ENCODE assay signal across 20 cellular contexts in genomic region chr4:150479665-150480064, GRCh38.
DNase-seq lines count a peak whose midpoint lies in the region; ATAC-seq and TF ChIP-seq lines count a peak whose summit lies in the region.
"Had no signal": no experiment of that assay in that cellular context is flagged by ENCODE, and none has a peak within 500 bp of the region (broad histone marks: within the 10 kb centered on the region; RNA-seq: fewer than 3 reads in every experiment).

No MANE protein-coding gene starts in this region.

- H3K9ac ChIP-seq in IMR-90 (ENCODE audit: low read depth, low read length) = no peak overlapping the region
- no peak overlapping the region for H3K9ac ChIP-seq in mesendoderm (ENCODE audit: low read length)

- WGBS in IMR-90 (ENCODE audit: extremely low coverage in 2 of 2, insufficient read length in 1 of 2), 2 experiments = no CpG with 5 or more reads among the region's 4 CpGs
- no CpG with 5 or more reads among the region's 4 CpGs for WGBS in mesendoderm (ENCODE audit: extremely low coverage, insufficient coverage, low lambda C conversion rate)
- 61% methylated on average over 4 of the region's 4 CpGs for WGBS in esophagus muscularis mucosa

- in situ Hi-C loops in IMR-90 (cut with MboI; ENCODE audit: low sequenced_read_pairs) = no loop called here

- POLR2A ChIA-PET in AG04450 (lab: Yijun Ruan, JAX) (no interaction called here), IMR-90 (lab: Charles Lee; ENCODE audit: unreplicated experiment) (no interaction called here)

- no peak overlapping the region for H4K91ac ChIP-seq in IMR-90 (ENCODE audit: insufficient read depth, low read depth, low read length)

- H3K23ac ChIP-seq in IMR-90 (ENCODE audit: low read depth, low read length) = no peak overlapping the region
- H3K23ac ChIP-seq in mesendoderm (ENCODE audit: low read length) = no peak overlapping the region

- no peak overlapping the region for H2AK5ac ChIP-seq in IMR-90 (ENCODE audit: low read depth, low read length)
- H2AK5ac ChIP-seq in mesendoderm (ENCODE audit: low read length) = no peak overlapping the region

- H3K56ac ChIP-seq in IMR-90 (ENCODE audit: extremely low read depth, insufficient read depth, low read length) = no peak overlapping the region
- no peak overlapping the region for H3K56ac ChIP-seq in mesendoderm (ENCODE audit: low read length)

- H2BK120ac ChIP-seq in IMR-90 (ENCODE audit: low read depth, low read length) (no peak overlapping the region), mesendoderm (ENCODE audit: low read depth, low read length) (no peak overlapping the region)

- no peak overlapping the region for H2BK5ac ChIP-seq in IMR-90 (ENCODE audit: low read depth, low read length, poor library complexity, severe bottlenecking)
- no peak overlapping the region for H2BK5ac ChIP-seq in mesendoderm (ENCODE audit: low read length)

- H4K8ac ChIP-seq in IMR-90 (ENCODE audit: low read depth in 2 of 2, low read length in 2 of 2) = no peak overlapping the region; a peak in 1 of 4 replicates
- no peak overlapping the region for H4K8ac ChIP-seq in mesendoderm (ENCODE audit: low read depth, low read length)

- H3K9me1 ChIP-seq in IMR-90 (ENCODE audit: insufficient read depth, low read length) = no peaks in the 10 kb centered on the region

- H3K14ac ChIP-seq in IMR-90 (replicated peaks; ENCODE audit: low read depth, low read length) = no peak overlapping the region

- H3K4ac ChIP-seq in IMR-90 (ENCODE audit: low read depth, low read length) (no peak overlapping the region), mesendoderm (ENCODE audit: low read depth, low read length) (no peak overlapping the region)

- H2AK9ac ChIP-seq in IMR-90 (replicated peaks; ENCODE audit: low read depth, low read length, poor library complexity) = no peak overlapping the region

- DNase-seq in AG04450 (ENCODE audit: low read depth, low spot score) (peak; percentile 30), IMR-90 (peak; percentile 58), fibroblast of peridontal ligament (ENCODE audit: extremely low read depth) (peak; percentile 50), mesendoderm (peak; percentile 30), esophagus muscularis mucosa (ENCODE audit: extremely low spot score) (no peak)
- DNase-seq in stimulated activated CD4-positive, alpha-beta T cell treated with anti-CD3 and anti-CD28 coated beads, Interleukin-4, amount 100 ng/mL, for 4 hours = no peak
- DNase-seq: 8988T; BE2C; C1 segment of cervical spinal cord; CD4-positive, CD25-positive, alpha-beta regulatory T cell; CD8-positive, alpha-beta memory T cell; COR-L47; DMS 273 treated with DMSO at 0.1 percent for 48 hours; DMS53; DND-41; HCEC 1CT had no signal

- intact Hi-C loops in IMR-90 (cut with micrococcal nuclease) = no loop called here
- intact Hi-C loops in esophagus muscularis mucosa (cut with DNase I) = no loop called here

- H2AFZ ChIP-seq in IMR-90 (replicated peaks; ENCODE audit: low read length, poor library complexity) = no peak overlapping the region
- H2AFZ ChIP-seq: GM23338 had no signal

- no peaks in the 10 kb centered on the region for H3K27me3 ChIP-seq in AG04450 (ENCODE audit: control insufficient read depth, insufficient read depth, low read length)
- H3K27me3 ChIP-seq in IMR-90 (ENCODE audit: control insufficient read depth, insufficient read depth, low read length) = no peaks in the 10 kb centered on the region
- H3K27me3 ChIP-seq in mesendoderm (ENCODE audit: insufficient read depth, low read length, poor library complexity) = no peaks in the 10 kb centered on the region
- no peaks in the 10 kb centered on the region for H3K27me3 ChIP-seq in esophagus muscularis mucosa
- H3K27me3 ChIP-seq: BE2C had no signal

- H4K5ac ChIP-seq in IMR-90 (ENCODE audit: low read depth, low read length) = no peak overlapping the region
- no peak overlapping the region for H4K5ac ChIP-seq in mesendoderm (ENCODE audit: low read length)

- no peak overlapping the region for H2BK15ac ChIP-seq in IMR-90 (ENCODE audit: low read depth, low read length)
- no peak overlapping the region for H2BK15ac ChIP-seq in mesendoderm (replicated peaks; ENCODE audit: low read depth)

- TF ChIP-seq POLR2A in IMR-90 (IDR thresholded peaks at IDR 0.05; ENCODE audit: low read depth, low read length) = no peak
- TF ChIP-seq POLR2A in esophagus muscularis mucosa (IDR thresholded peaks at IDR 0.05; ENCODE audit: low read depth) = no peak

- H3K4me2 ChIP-seq in IMR-90 (ENCODE audit: low read depth, low read length) = no peak overlapping the region
- no peak overlapping the region for H3K4me2 ChIP-seq in mesendoderm (ENCODE audit: low read length)
- H3K4me2 ChIP-seq: GM23338 had no signal

- no peak overlapping the region for H3K4me3 ChIP-seq in AG04450 (ENCODE audit: low read depth, low read length)
- no peak overlapping the region for H3K4me3 ChIP-seq in IMR-90 (ENCODE audit: insufficient read depth, low read depth, low read length)
- no peak overlapping the region for H3K4me3 ChIP-seq in mesendoderm (ENCODE audit: low read length)
- no peak overlapping the region for H3K4me3 ChIP-seq in esophagus muscularis mucosa
- H3K4me3 ChIP-seq: GM23338 had no signal

- CTCF ChIA-PET in AG04450 (lab: Charles Lee) (interaction anchor here (1.0 kb wide), 1 partner anchor 1978 kb away, joined by 6 read pairs; no protein-coding TSS in a partner anchor), IMR-90 (lab: Yijun Ruan, JAX) (interaction anchor here (0.6 to 1.6 kb wide), 3 partner anchors 13 to 78 kb away, joined by 3 to 5 read pairs (median 5); no protein-coding TSS in a partner anchor)

- no peak overlapping the region for H3K27ac ChIP-seq in AG04450 (ENCODE audit: low read depth, low read length)
- no peak overlapping the region for H3K27ac ChIP-seq in IMR-90 (ENCODE audit: insufficient read depth, low read length)
- no peak overlapping the region for H3K27ac ChIP-seq in mesendoderm (ENCODE audit: low read depth, low read length)
- no peak overlapping the region for H3K27ac ChIP-seq in esophagus muscularis mucosa (replicated peaks in 1 of 4)

- H3K79me2 ChIP-seq in mesendoderm (ENCODE audit: control insufficient read depth, insufficient read depth, low read length) = no peaks in the 10 kb centered on the region

- H3K79me1 ChIP-seq in IMR-90 (ENCODE audit: low read depth in 1 of 2, low read length in 2 of 2) (no peaks in the 10 kb centered on the region), mesendoderm (ENCODE audit: low read length) (no peaks in the 10 kb centered on the region)

- BruUV-seq in IMR-90 (replicated peaks; lab: Mats Ljungman, UMichigan) = no TSS peak

- H3K4me1 ChIP-seq in IMR-90 (ENCODE audit: control insufficient read depth, insufficient read depth, low read length) = no peaks in the 10 kb centered on the region
- peaks cover 2% of the 10 kb centered on the region for H3K4me1 ChIP-seq in mesendoderm (ENCODE audit: control insufficient read depth, low read depth, low read length)
- no peaks in the 10 kb centered on the region for H3K4me1 ChIP-seq in esophagus muscularis mucosa
- H3K4me1 ChIP-seq: BE2C had no signal

- ATAC-seq in IMR-90 (ENCODE audit: low read depth) (peak; percentile 85), GM21737 (IDR thresholded peaks at IDR 0.05; ENCODE audit: unreplicated experiment) (no peak), HG02884 (IDR thresholded peaks at IDR 0.05; ENCODE audit: unreplicated experiment) (no peak)
- ATAC-seq: GM23338, HepG2 had no signal

- TF ChIP-seq CTCF in AG04450 (IDR thresholded peaks at IDR 0.05; ENCODE audit: low read depth, low read length) (no peak), IMR-90 (conservative IDR thresholded peaks at IDR 0.05; ENCODE audit: low read depth, low read length) (no peak), esophagus muscularis mucosa (IDR thresholded peaks at IDR 0.05) (no peak)

- H3K36me3 ChIP-seq in IMR-90 (ENCODE audit: control insufficient read depth, insufficient read depth, low read length) (no peaks in the 10 kb centered on the region), mesendoderm (ENCODE audit: control insufficient read depth, insufficient read depth, low read length) (no peaks in the 10 kb centered on the region), esophagus muscularis mucosa (no peaks in the 10 kb centered on the region)

- no peak overlapping the region for H3K18ac ChIP-seq in IMR-90 (ENCODE audit: low read depth, low read length)
- H3K18ac ChIP-seq in mesendoderm (ENCODE audit: low read length) = no peak overlapping the region

- TF ChIP-seq RAD21 in IMR-90 (IDR thresholded peaks at IDR 0.05; ENCODE audit: low read length) = no peak

- no peaks in the 10 kb centered on the region for H4K20me1 ChIP-seq in IMR-90 (ENCODE audit: insufficient read depth, low read length)

- dilution Hi-C loops in IMR-90 (cut with HindIII; ENCODE audit: low sequenced_read_pairs, unreplicated experiment) = no loop called here

- H3K9me3 ChIP-seq in AG04450 (ENCODE audit: control insufficient read depth, insufficient read depth, low read length) (no peaks in the 10 kb centered on the region), IMR-90 (ENCODE audit: control insufficient read depth, insufficient read depth, low read length) (no peaks in the 10 kb centered on the region), esophagus muscularis mucosa (no peaks in the 10 kb centered on the region)
- H3K9me3 ChIP-seq: BE2C had no signal

- H2BK20ac ChIP-seq in IMR-90 (ENCODE audit: low read depth, low read length) = no peak overlapping the region

- no peak for TF ChIP-seq EP300 in esophagus muscularis mucosa (IDR thresholded peaks at IDR 0.05)

TF ChIP-seq in IMR-90, 13 proteins besides CTCF, POLR2A, EP300 and RAD21 (continues in another document):
- TF ChIP-seq MAFK (IDR thresholded peaks at IDR 0.05; ENCODE audit: low read depth, low read length) (no peak), SMC3 (IDR thresholded peaks at IDR 0.05; ENCODE audit: low read depth, low read length) (no peak), MXI1 (IDR thresholded peaks at IDR 0.05; ENCODE audit: borderline replicate concordance, low read depth, low read length) (no peak), USF2 (IDR thresholded peaks at IDR 0.05; ENCODE audit: low read depth, low read length) (no peak)
- TF ChIP-seq, protein P1, sequence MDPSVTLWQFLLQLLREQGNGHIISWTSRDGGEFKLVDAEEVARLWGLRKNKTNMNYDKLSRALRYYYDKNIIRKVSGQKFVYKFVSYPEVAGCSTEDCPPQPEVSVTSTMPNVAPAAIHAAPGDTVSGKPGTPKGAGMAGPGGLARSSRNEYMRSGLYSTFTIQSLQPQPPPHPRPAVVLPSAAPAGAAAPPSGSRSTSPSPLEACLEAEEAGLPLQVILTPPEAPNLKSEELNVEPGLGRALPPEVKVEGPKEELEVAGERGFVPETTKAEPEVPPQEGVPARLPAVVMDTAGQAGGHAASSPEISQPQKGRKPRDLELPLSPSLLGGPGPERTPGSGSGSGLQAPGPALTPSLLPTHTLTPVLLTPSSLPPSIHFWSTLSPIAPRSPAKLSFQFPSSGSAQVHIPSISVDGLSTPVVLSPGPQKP (IDR thresholded peaks at IDR 0.05; ENCODE audit: borderline replicate concordance, low read depth, low read length) = no peak

Comparison
In these comparisons a context has a peak if more than half of its experiments do, and no peak if none do; other contexts are left out.
1. DNase-seq: peak in AG04450 (single experiment), IMR-90 (single experiment), fibroblast of peridontal ligament (single experiment) and mesendoderm (single experiment); none in stimulated activated CD4-positive, alpha-beta T cell treated with anti-CD3 and anti-CD28 coated beads, Interleukin-4, amount 100 ng/mL, for 4 hours (0 of 2) and esophagus muscularis mucosa (single experiment).